19 cellular contexts compared by ENCODE assay signal in genomic region chr4:10875144-10875799, GRCh38.
DNase-seq lines count a peak whose midpoint lies in the region; ATAC-seq lines count a peak whose summit lies in the region.
"Had no signal": no experiment of that assay in that cellular context is flagged by ENCODE, and none has a peak within 500 bp of the region (broad histone marks: within the 10 kb centered on the region; RNA-seq: fewer than 3 reads in every experiment).

No MANE protein-coding gene starts in this region.

- ATAC-seq in GM18511 (IDR thresholded peaks at IDR 0.05; ENCODE audit: unreplicated experiment) (peak; percentile 49), GM19397 (IDR thresholded peaks at IDR 0.05; ENCODE audit: unreplicated experiment) (peak; percentile 43), HG02798 (IDR thresholded peaks at IDR 0.05; ENCODE audit: poor library complexity, unreplicated experiment) (peak; percentile 53)
- ATAC-seq: CD8-positive, alpha-beta T cell; GM12878; HCT116 had no signal

- DNase-seq in CD1c-positive myeloid dendritic cell (ENCODE audit: extremely low spot score) (no peak), MV-4-11 (lab: John Stamatoyannopoulos, UW) (no peak), NCI-H345 treated with DMSO at 0.1 percent for 48 hours (lab: John Stamatoyannopoulos, UW; ENCODE audit: unreplicated experiment) (no peak)
- no peak for DNase-seq in activated naive CD4-positive, alpha-beta T cell treated with anti-CD3 and anti-CD28 coated beads, Interleukin-2, amount 50 U/mL, for 16 hours
- DNase-seq: ACHN; AML-193; CD8-positive, alpha-beta T cell; COR-L47; DMS 273 treated with DMSO at 0.1 percent for 48 hours; DMS53; DND-41; EL; GOT3; H7 had no signal
